In genomic region chr17:40316571-40317344, GRCh38 we compare ENCODE assay signal across 8 cellular contexts. TPM values are rescaled to one million over a fixed set of nuclear protein-coding genes. Genes with fewer than 3 reads are reported as not detected.
DNase-seq lines count a peak whose midpoint lies in the region; ATAC-seq, FAIRE-seq and TF ChIP-seq lines count a peak whose summit lies in the region.

No MANE protein-coding gene starts in this region.

- peak; percentile 15 to 43; a peak in 5 of 6 replicates for ATAC-seq in A549
- ATAC-seq in activated CD8-positive, alpha-beta T cell treated with anti-CD3 and anti-CD28 coated beads for 36 hours = no peak
- ATAC-seq in GM21360 (IDR thresholded peaks at IDR 0.05; ENCODE audit: unreplicated experiment) = no peak

- POLR2A ChIA-PET in A549 (lab: Yijun Ruan, JAX) = interaction anchor here (0.6 to 1.8 kb wide), 16 partner anchors 8 to 1373 kb away, joined by 3 to 14 read pairs (median 4); partner anchors contain the start of genes PSMD3, RARA and SMARCE1
- POLR2A ChIA-PET in activated CD8-positive, alpha-beta T cell treated with anti-CD3 and anti-CD28 coated beads for 36 hours (lab: Charles Lee) = interaction anchor here (0.8 to 4.1 kb wide), 9 partner anchors 9 to 218 kb away, joined by 3 to 22 read pairs (median 4); partner anchors contain the start of gene CDC6

- H2BK5ac ChIP-seq in H9 (ENCODE audit: insufficient read length, low read length) = no peak overlapping the region

- intact Hi-C loops in activated CD8-positive, alpha-beta T cell treated with anti-CD3 and anti-CD28 coated beads for 36 hours (cut with micrococcal nuclease) = no loop called here
- intact Hi-C loops in left ventricle myocardium inferior (cut with micrococcal nuclease) (no loop called here), prostate gland (cut with DNase I) (loop anchor here (10.0 kb wide), 1 partner anchor 98 kb away; the partner anchor contains the start of gene TOP2A)

- H3K4me3 Mint-ChIP-seq in H9 = peak overlapping the region; percentile 80 to 94
- H3K4me3 Mint-ChIP-seq in activated CD8-positive, alpha-beta T cell treated with anti-CD3 and anti-CD28 coated beads for 36 hours = no peak overlapping the region

- H3K18ac ChIP-seq in H9 (ENCODE audit: insufficient read length, low read depth, low read length) = no peak overlapping the region

- peak; percentile 59 for TF ChIP-seq POLR2A in A549 (IDR thresholded peaks at IDR 0.05; ENCODE audit: low read length)
- TF ChIP-seq POLR2A in prostate gland (IDR thresholded peaks at IDR 0.05) = no peak

- H3K27me3 Mint-ChIP-seq in H9 (ENCODE audit: low read depth) = peaks cover 60% of the 10 kb centered on the region
- no peaks in the 10 kb centered on the region for H3K27me3 Mint-ChIP-seq in activated CD8-positive, alpha-beta T cell treated with anti-CD3 and anti-CD28 coated beads for 36 hours

- H2BK15ac ChIP-seq in H9 (ENCODE audit: low read depth, low read length) = no peak overlapping the region

- H2BK120ac ChIP-seq in H9 (ENCODE audit: low read depth, low read length, poor library complexity, severe bottlenecking) = no peak overlapping the region

- peaks cover 4% of the 10 kb centered on the region for H4K20me1 ChIP-seq in H9 (ENCODE audit: control insufficient read depth, insufficient read depth, insufficient read length)

- TF ChIP-seq RAD21 in A549 (conservative IDR thresholded peaks at IDR 0.05 in 1 of 2, IDR thresholded peaks at IDR 0.05 in 1 of 2) = peak; percentile 5 to 34; a peak in 1 of 5 replicates

- no peak overlapping the region for H4K5ac ChIP-seq in H9 (ENCODE audit: insufficient read length, low read depth, low read length)

- no peak overlapping the region for H4K91ac ChIP-seq in H9 (ENCODE audit: insufficient read length, low read depth, low read length)

- peaks cover 5% of the 10 kb centered on the region; the same call in 1 of the 2 replicates for H3K27me3 ChIP-seq in H9 (ENCODE audit: insufficient read depth, low read length)
- no peaks in the 10 kb centered on the region for H3K27me3 ChIP-seq in left ventricle myocardium inferior (ENCODE audit: low read depth)
- no peaks in the 10 kb centered on the region for H3K27me3 ChIP-seq in prostate gland (replicated peaks; ENCODE audit: insufficient read depth)

- H2AK5ac ChIP-seq in H9 (ENCODE audit: insufficient read length, low read length) = no peak overlapping the region

- H3K4me1 Mint-ChIP-seq in H9 = peaks cover 61 to 80% of the 10 kb centered on the region in 2 experiments
- peaks cover 71% of the 10 kb centered on the region for H3K4me1 Mint-ChIP-seq in activated CD8-positive, alpha-beta T cell treated with anti-CD3 and anti-CD28 coated beads for 36 hours (ENCODE audit: low read depth)

- H2BK20ac ChIP-seq in H9 (ENCODE audit: low read depth, low read length, poor library complexity, severe bottlenecking) = no peak overlapping the region

- peak; percentile 82 to 87 for DNase-seq in A549 (ENCODE audit: low read depth in 1 of 2, low spot score in 1 of 2)
- DNase-seq in H9 = peak; percentile 79
- DNase-seq in activated CD8-positive, alpha-beta T cell treated with anti-CD3 and anti-CD28 coated beads for 36 hours = peak; percentile 8
- peak; percentile 78 for DNase-seq in left ventricle myocardium inferior
- peak; percentile 56 for DNase-seq in prostate gland (ENCODE audit: low spot score)
- DNase-seq in SIG-M5 treated with dmso at 0.1 percent for 504 hours (lab: John Stamatoyannopoulos, UW; ENCODE audit: unreplicated experiment) = no peak
- no peak for DNase-seq in D721Med (ENCODE audit: insufficient read length, low spot score)

- H3K4me3 ChIP-seq in A549 (peak overlapping the region; percentile 81), left ventricle myocardium inferior (peak overlapping the region; percentile 78), prostate gland (peak overlapping the region; percentile 6 to 98)

- 8% methylated on average over 29 of the region's 38 CpGs for WGBS in A549 (ENCODE audit: missing lambda C conversion rate)
- WGBS in H9 (ENCODE audit: extremely low coverage, insufficient read length, low lambda C conversion rate) = no CpG with 5 or more reads among the region's 38 CpGs
- WGBS in prostate gland = 7% methylated on average over 32 of the region's 38 CpGs

- no peak overlapping the region for H2AFZ ChIP-seq in H9 (ENCODE audit: low read length)

- no peak overlapping the region for H3K56ac ChIP-seq in H9 (ENCODE audit: insufficient read length, low read depth, low read length)

- 0 out of 5 replicates have a peak, but pooled peaks of 1 of the 2 experiments have one; percentile 21 for TF ChIP-seq EP300 in A549 (IDR thresholded peaks at IDR 0.05)

- no peaks in the 10 kb centered on the region; a peak in 1 of 7 replicates for H3K36me3 Mint-ChIP-seq in H9 (ENCODE audit: insufficient read depth in 1 of 3, low read depth in 3 of 3)
- H3K36me3 Mint-ChIP-seq in activated CD8-positive, alpha-beta T cell treated with anti-CD3 and anti-CD28 coated beads for 36 hours (ENCODE audit: low read depth) = peaks cover 6% of the 10 kb centered on the region

- peak overlapping the region in 2 of 3 experiments; percentile 70 to 80; a peak in 2 of 7 replicates for H3K27ac Mint-ChIP-seq in H9
- peak overlapping the region; percentile 99 for H3K27ac Mint-ChIP-seq in activated CD8-positive, alpha-beta T cell treated with anti-CD3 and anti-CD28 coated beads for 36 hours

- H3K4ac ChIP-seq in H9 (ENCODE audit: low read depth, low read length) = no peak overlapping the region

- no peaks in the 10 kb centered on the region for H3K9me3 Mint-ChIP-seq in H9
- no peaks in the 10 kb centered on the region for H3K9me3 Mint-ChIP-seq in activated CD8-positive, alpha-beta T cell treated with anti-CD3 and anti-CD28 coated beads for 36 hours

- no peak overlapping the region for H3T11ph ChIP-seq in H9 (ENCODE audit: low read length)

- H3K79me1 ChIP-seq in H9 (ENCODE audit: insufficient read depth, low read depth, low read length, poor library complexity, severe bottlenecking) = no peaks in the 10 kb centered on the region

- no peak overlapping the region for H3K23ac ChIP-seq in H9 (ENCODE audit: insufficient read length, low read depth, low read length)

- no peak overlapping the region for H2BK12ac ChIP-seq in H9 (ENCODE audit: insufficient read length, low read depth, low read length)

- peaks cover 26% of the 10 kb centered on the region for H3K23me2 ChIP-seq in H9 (ENCODE audit: insufficient read length, low read depth, low read length, poor library complexity, severe bottlenecking)

- CTCF ChIA-PET in A549 (lab: Yijun Ruan, JAX) = interaction anchor here (0.6 to 50.4 kb wide), 16 partner anchors 1 to 1372 kb away, joined by 3 to 2395 read pairs (median 3); partner anchors contain the start of genes CDC6, EIF1, GJD3 and RARA
- CTCF ChIA-PET in activated CD8-positive, alpha-beta T cell treated with anti-CD3 and anti-CD28 coated beads for 36 hours (lab: Charles Lee) = interaction anchor here (0.9 to 42.0 kb wide), 15 partner anchors 9 to 242 kb away, joined by 3 to 780 read pairs (median 6); partner anchors contain the start of gene WIPF2

- TF ChIP-seq CTCF in A549 (IDR thresholded peaks at IDR 0.05) (no peak), H9 (conservative IDR thresholded peaks at IDR 0.05) (no peak), left ventricle myocardium inferior (IDR thresholded peaks at IDR 0.05; ENCODE audit: borderline replicate concordance) (no peak), prostate gland (IDR thresholded peaks at IDR 0.05) (peak in 1 of 4 experiments; percentile 11), D721Med (IDR thresholded peaks at IDR 0.05; ENCODE audit: insufficient read depth, missing control alignments) (no peak)
- TF ChIP-seq CTCF in activated CD8-positive, alpha-beta T cell treated with anti-CD3 and anti-CD28 coated beads for 36 hours (IDR thresholded peaks at IDR 0.05) = no peak

- H3K36me3 ChIP-seq in left ventricle myocardium inferior (no peaks in the 10 kb centered on the region), prostate gland (no peaks in the 10 kb centered on the region)

- no peak for FAIRE-seq in A549 (lab: Jason Lieb, UNC)
- no peak for FAIRE-seq in D721Med (lab: Jason Lieb, UNC)

- no peaks in the 10 kb centered on the region for H3K9me3 ChIP-seq in A549
- H3K9me3 ChIP-seq in H9 (ENCODE audit: control insufficient read depth, low read depth, low read length) = no peaks in the 10 kb centered on the region
- no peaks in the 10 kb centered on the region for H3K9me3 ChIP-seq in left ventricle myocardium inferior (replicated peaks)
- no peaks in the 10 kb centered on the region for H3K9me3 ChIP-seq in prostate gland

- H3K27ac ChIP-seq in A549 = peak overlapping the region; percentile 95 to 97
- no peak overlapping the region for H3K27ac ChIP-seq in H9 (ENCODE audit: insufficient read length, low read depth, low read length)
- H3K27ac ChIP-seq in left ventricle myocardium inferior (replicated peaks) = peak overlapping the region; percentile 90
- peak overlapping the region; percentile 82 to 83 for H3K27ac ChIP-seq in prostate gland

- no peaks in the 10 kb centered on the region; the same call in 1 of the 2 replicates for H3K79me2 ChIP-seq in H9 (ENCODE audit: insufficient read depth, low read length)

- H3K14ac ChIP-seq in H9 (ENCODE audit: insufficient read depth, low read length) = no peak overlapping the region

- no peak overlapping the region for H3K9ac ChIP-seq in H9 (ENCODE audit: extremely low read depth, insufficient read length, low read length)

- H4K8ac ChIP-seq in H9 (replicated peaks; ENCODE audit: insufficient read length, low read depth, low read length) = no peak overlapping the region

- H3K4me1 ChIP-seq in A549 = peaks cover 86% of the 10 kb centered on the region
- peaks cover 8% of the 10 kb centered on the region; the same call in 1 of the 2 replicates for H3K4me1 ChIP-seq in H9 (ENCODE audit: insufficient read depth, low read length)
- H3K4me1 ChIP-seq in left ventricle myocardium inferior = peaks cover 98% of the 10 kb centered on the region
- peaks cover 36% of the 10 kb centered on the region for H3K4me1 ChIP-seq in prostate gland (replicated peaks)

- peak overlapping the region; percentile 99 for H3K4me2 ChIP-seq in A549
- H3K4me2 ChIP-seq in H9 (ENCODE audit: insufficient read depth, insufficient read length, low read length) = peak overlapping the region; percentile 68

RNA-seq across cellular contexts. Expression of gene RARA, which starts 7.8 kb away (rescaled TPM):
- polyA plus RNA-seq in A549 (2011; rRNA removed) = 8.6 and 9.9 TPM in 2 replicates
- 6.5 and 11.0 TPM in 2 replicates for polyA plus RNA-seq in A549 (2012; cell fraction: cytosol; rRNA removed)
- 17.6 and 21.1 TPM in 2 replicates for polyA plus RNA-seq in A549 (2012; cell fraction: nucleus; rRNA removed)
- 17.2 to 18.5 TPM (median 17.9 TPM) in 3 replicates for polyA plus RNA-seq in A549 (2017; fragmentation: RNase III; extraction: RNeasy Plus Mini Kit Qiagen cat#74134 plus additional on column Dnase treatment)
- polyA minus RNA-seq in A549 (2011; rRNA and poly(A)+ RNA removed) = 11.6 and 12.9 TPM in 2 replicates
- total RNA-seq in H9 (2021) = 16.7 and 17.6 TPM in 2 replicates
- 10 to 100 TPM; 34.7 to 36.2 TPM for total RNA-seq in activated CD8-positive, alpha-beta T cell treated with anti-CD3 and anti-CD28 coated beads for 36 hours
- 17.1 TPM for total RNA-seq in left ventricle myocardium inferior
- 10 to 100 TPM; 24.4 to 70.6 TPM for total RNA-seq in prostate gland

RNA-seq across cellular contexts. Expression of gene CDC6, which starts 29.1 kb away (rescaled TPM):
- polyA plus RNA-seq in A549 (2011; rRNA removed) = 71.4 and 79.5 TPM in 2 replicates
- polyA plus RNA-seq in A549 (2012; cell fraction: cytosol; rRNA removed) = 41.7 and 44.4 TPM in 2 replicates
- polyA plus RNA-seq in A549 (2012; cell fraction: nucleus; rRNA removed) = 29.8 and 45.7 TPM in 2 replicates
- 66.6 to 67.5 TPM (median 67.0 TPM) in 3 replicates for polyA plus RNA-seq in A549 (2017; fragmentation: RNase III; extraction: RNeasy Plus Mini Kit Qiagen cat#74134 plus additional on column Dnase treatment)
- 27.0 and 28.3 TPM in 2 replicates for polyA minus RNA-seq in A549 (2011; rRNA and poly(A)+ RNA removed)
- total RNA-seq in H9 (2021) = 131 and 141 TPM in 2 replicates
- total RNA-seq in activated CD8-positive, alpha-beta T cell treated with anti-CD3 and anti-CD28 coated beads for 36 hours = 100 to 1,000 TPM; 110 to 118 TPM
- 0.55 TPM for total RNA-seq in left ventricle myocardium inferior
- 10 to 100 TPM in 1 of 2 donors, 1 to 10 TPM in 1; 2.1 to 10.3 TPM for total RNA-seq in prostate gland

RNA-seq across cellular contexts. Expression of gene GJD3, which starts 47.8 kb away (rescaled TPM):
- 0.09 TPM in 1 of 2 replicates, not detected in the other for polyA plus RNA-seq in A549 (2011; rRNA removed)
- 0.21 and 0.41 TPM in 2 replicates for polyA plus RNA-seq in A549 (2012; cell fraction: cytosol; rRNA removed)
- polyA plus RNA-seq in A549 (2012; cell fraction: nucleus; rRNA removed) = 0.36 and 0.82 TPM in 2 replicates
- polyA plus RNA-seq in A549 (2017; fragmentation: RNase III; extraction: RNeasy Plus Mini Kit Qiagen cat#74134 plus additional on column Dnase treatment) = 0.40 to 1.2 TPM (median 0.70 TPM) in 3 replicates
- not detected in 2 replicates for polyA minus RNA-seq in A549 (2011; rRNA and poly(A)+ RNA removed)
- total RNA-seq in H9 (2021) = not detected in 2 replicates
- not detected for total RNA-seq in activated CD8-positive, alpha-beta T cell treated with anti-CD3 and anti-CD28 coated beads for 36 hours
- total RNA-seq in left ventricle myocardium inferior = 0.88 TPM
- 1 to 10 TPM in 1 of 2 donors, under 1 TPM in 1; 0.82 to 5.3 TPM for total RNA-seq in prostate gland

Comparison
In these comparisons a context has a peak if more than half of its experiments do, and no peak if none do; other contexts are left out.
1. ATAC-seq: peak in A549 (2 of 2); none in activated CD8-positive, alpha-beta T cell treated with anti-CD3 and anti-CD28 coated beads for 36 hours (single experiment) and GM21360 (single experiment).
2. DNase-seq: peak in A549 (2 of 2), H9 (single experiment), activated CD8-positive, alpha-beta T cell treated with anti-CD3 and anti-CD28 coated beads for 36 hours (single experiment), left ventricle myocardium inferior (single experiment) and prostate gland (single experiment); none in SIG-M5 treated with dmso at 0.1 percent for 504 hours (single experiment) and D721Med (single experiment).
3. RNA of gene CDC6, which starts 29.1 kb away (total RNA-seq): 131 to 141 TPM in H9 and 110 to 118 TPM in activated CD8-positive, alpha-beta T cell treated with anti-CD3 and anti-CD28 coated beads for 36 hours; 2.1 to 10.3 TPM in prostate gland and 0.55 TPM in left ventricle myocardium inferior (single experiment); every median in the first group is over 4 times any median in the second.
4. Peak in every context shown above with its lines, with median percentiles within 50 percentile points of each other: H3K4me3 ChIP-seq.